In genomic region chr18:77487951-77488740, GRCh38 we compare ENCODE assay signal across 27 cellular contexts.
DNase-seq lines count a peak whose midpoint lies in the region; ATAC-seq, FAIRE-seq and TF ChIP-seq lines count a peak whose summit lies in the region.
"Had no signal": no experiment of that assay in that cellular context is flagged by ENCODE, and none has a peak within 500 bp of the region (broad histone marks: within the 10 kb centered on the region; RNA-seq: fewer than 3 reads in every experiment).

No MANE protein-coding gene starts in this region.

- ATAC-seq in GM19463 (IDR thresholded peaks at IDR 0.05; ENCODE audit: unreplicated experiment) (peak; percentile 61), HG02852 (IDR thresholded peaks at IDR 0.05; ENCODE audit: unreplicated experiment) (peak; percentile 67), HG03571 (IDR thresholded peaks at IDR 0.05; ENCODE audit: unreplicated experiment) (no peak), GM18498 (IDR thresholded peaks at IDR 0.05; ENCODE audit: unreplicated experiment) (no peak)
- ATAC-seq: stimulated activated naive CD8-positive, alpha-beta T cell treated with anti-CD3 and anti-CD28 coated beads, Interleukin-15, Interleukin-2, amounts not matched to agents 100 U/mL and 50 U/mL, for 24 hours had no signal

- no peak overlapping the region for H3K27ac ChIP-seq in adrenal gland
- H3K27ac ChIP-seq: dorsolateral prefrontal cortex, GM23248, SJSA1, thyroid gland, VCaP had no signal

- WGBS in adrenal gland, 4 donors: 60 to 71% (median 65%) methylated on average over 7 of the region's 7 CpGs

- no peaks in the 10 kb centered on the region for H3K9me3 ChIP-seq in adrenal gland (replicated peaks in 1 of 3)
- H3K9me3 ChIP-seq: MG63, SJSA1, thyroid gland had no signal

- FAIRE-seq in GM18507 (lab: Jason Lieb, UNC): peak; percentile 59
- FAIRE-seq: astrocyte, endothelial cell of umbilical vein, RCC 7860 had no signal

- TF ChIP-seq POLR2A in adrenal gland (IDR thresholded peaks at IDR 0.05): no peak

- H3K27me3 ChIP-seq in adrenal gland: no peaks in the 10 kb centered on the region
- H3K27me3 ChIP-seq: MG63, SJSA1, thyroid gland had no signal

- no peak for TF ChIP-seq CTCF in adrenal gland (IDR thresholded peaks at IDR 0.05)

- no peaks in the 10 kb centered on the region for H3K4me1 ChIP-seq in adrenal gland (replicated peaks in 1 of 2)
- H3K4me1 ChIP-seq: thyroid gland had no signal

- H3K36me3 ChIP-seq in adrenal gland (replicated peaks in 1 of 2): no peaks in the 10 kb centered on the region
- H3K36me3 ChIP-seq: MG63, SJSA1, thyroid gland had no signal

- H3K4me3 ChIP-seq in adrenal gland: no peak overlapping the region
- H3K4me3 ChIP-seq: dorsolateral prefrontal cortex, GM23248, MG63, SJSA1, smooth muscle cell, thyroid gland had no signal

- DNase-seq in GM18507 (ENCODE audit: extremely low spot score, insufficient read length, low read depth) (no peak), NOMO-1 treated with dmso at 0.1 percent for 144 hours (lab: John Stamatoyannopoulos, UW; ENCODE audit: unreplicated experiment) (peak; percentile 15), adrenal gland (no peak), NCI-H2171 (lab: John Stamatoyannopoulos, UW) (no peak)
- DNase-seq: activated CD4-positive, alpha-beta T cell treated with anti-CD3 and anti-CD28 coated beads, Interleukin-2, amount 10 ng/mL, durations not matched to agents 7 days and 5 days; dorsolateral prefrontal cortex; glutamatergic neuron; GM23248; mesendoderm; MG63; naive B cell; NCI-H187; NCI-H446; NK-92 treated with Interleukin-12 subunit alpha and Interleukin-12 subunit beta, amount 100 ng/mL, for 24 hours; occipital lobe; stimulated activated naive CD8-positive, alpha-beta T cell treated with anti-CD3 and anti-CD28 coated beads, Interleukin-15, Interleukin-2, amounts not matched to agents 100 U/mL and 50 U/mL, for 24 hours; thyroid gland had no signal

- intact Hi-C loops in adrenal gland (cut with DNase I): no loop called here

Comparison
In these comparisons a context has a peak if more than half of its experiments do, and no peak if none do; other contexts are left out.
1. ATAC-seq: peak in GM19463 (single experiment) and HG02852 (single experiment); none in HG03571 (single experiment) and GM18498 (single experiment).